In the genomic region with DNA sequence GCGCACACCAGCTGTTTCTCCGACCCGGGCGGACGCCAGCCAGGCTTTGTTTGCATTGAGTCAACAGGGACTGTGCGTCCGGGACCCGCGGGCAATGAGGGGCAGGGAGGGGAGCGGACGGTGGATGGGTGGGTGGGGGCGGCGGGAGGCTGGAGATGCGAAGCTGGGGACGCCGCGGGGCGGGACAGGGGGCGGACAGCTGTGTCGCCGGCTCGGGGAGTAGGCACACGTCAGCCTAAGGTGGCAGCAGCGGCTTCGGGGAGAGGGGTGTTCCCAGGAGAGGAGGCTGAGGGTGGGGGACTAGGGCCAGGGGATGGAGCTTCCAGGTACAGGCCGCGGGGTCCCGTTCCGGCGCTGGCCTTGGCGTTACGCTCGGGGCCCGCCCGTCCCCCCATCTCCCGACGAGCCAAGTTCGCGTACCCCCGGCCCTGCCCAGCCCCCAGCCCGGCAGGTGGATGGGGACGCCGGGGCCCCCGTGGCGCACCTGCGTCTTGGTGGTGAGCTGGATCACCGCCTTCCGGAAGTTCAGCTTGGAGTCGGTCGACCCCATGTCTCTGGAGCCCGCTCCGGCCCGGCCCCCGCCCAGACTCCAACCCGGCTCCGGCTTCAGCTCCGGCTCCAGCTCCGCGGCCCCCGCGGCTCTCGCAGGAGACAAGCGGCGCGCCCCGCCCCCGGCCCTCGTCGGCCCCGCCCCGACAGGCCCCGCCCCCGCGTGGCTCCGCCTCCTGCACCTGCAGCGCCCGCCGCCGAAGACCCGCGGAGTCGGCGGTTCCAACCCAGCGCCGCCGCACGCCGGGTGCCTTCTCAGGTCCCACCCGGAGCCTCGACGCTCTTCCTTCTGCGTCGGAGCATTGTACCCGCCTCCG, we compare ENCODE assay signal across 8 cellular contexts. TPM values are rescaled to one million over a fixed set of nuclear protein-coding genes. Genes with fewer than 3 reads are reported as not detected.
DNase-seq lines count a peak whose midpoint lies in the region; ATAC-seq, FAIRE-seq and TF ChIP-seq lines count a peak whose summit lies in the region.

A gene with protein sequence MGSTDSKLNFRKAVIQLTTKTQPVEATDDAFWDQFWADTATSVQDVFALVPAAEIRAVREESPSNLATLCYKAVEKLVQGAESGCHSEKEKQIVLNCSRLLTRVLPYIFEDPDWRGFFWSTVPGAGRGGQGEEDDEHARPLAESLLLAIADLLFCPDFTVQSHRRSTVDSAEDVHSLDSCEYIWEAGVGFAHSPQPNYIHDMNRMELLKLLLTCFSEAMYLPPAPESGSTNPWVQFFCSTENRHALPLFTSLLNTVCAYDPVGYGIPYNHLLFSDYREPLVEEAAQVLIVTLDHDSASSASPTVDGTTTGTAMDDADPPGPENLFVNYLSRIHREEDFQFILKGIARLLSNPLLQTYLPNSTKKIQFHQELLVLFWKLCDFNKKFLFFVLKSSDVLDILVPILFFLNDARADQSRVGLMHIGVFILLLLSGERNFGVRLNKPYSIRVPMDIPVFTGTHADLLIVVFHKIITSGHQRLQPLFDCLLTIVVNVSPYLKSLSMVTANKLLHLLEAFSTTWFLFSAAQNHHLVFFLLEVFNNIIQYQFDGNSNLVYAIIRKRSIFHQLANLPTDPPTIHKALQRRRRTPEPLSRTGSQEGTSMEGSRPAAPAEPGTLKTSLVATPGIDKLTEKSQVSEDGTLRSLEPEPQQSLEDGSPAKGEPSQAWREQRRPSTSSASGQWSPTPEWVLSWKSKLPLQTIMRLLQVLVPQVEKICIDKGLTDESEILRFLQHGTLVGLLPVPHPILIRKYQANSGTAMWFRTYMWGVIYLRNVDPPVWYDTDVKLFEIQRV (minus strand): TSS at position 653 of the 866 bp plus-strand sequence. CDS start 103 bp downstream, at position 550.

- H4K8ac ChIP-seq in H1 (ENCODE audit: extremely low read depth, insufficient read depth, low read length) = peak within 1 kb of the TSS; percentile 14; the same call in 1 of the 2 replicates

- H3K36me3 Mint-ChIP-seq in activated CD8-positive, alpha-beta memory T cell treated with anti-CD3 and anti-CD28 coated beads, Interleukin-2, amount 10 ng/mL, durations not matched to agents 7 days and 5 days = no peaks in the 10 kb centered on the region

- no peaks in the 10 kb centered on the region for H3K79me1 ChIP-seq in H1 (ENCODE audit: low read depth, low read length)

- no peak within 1 kb of the TSS for H2AK5ac ChIP-seq in H1 (ENCODE audit: low read depth, low read length)

- no peak within 1 kb of the TSS; the same call in 1 of the 2 replicates for H2BK12ac ChIP-seq in H1 (ENCODE audit: low read depth, low read length)

- TF ChIP-seq CTCF in GM10266 (IDR thresholded peaks at IDR 0.05; ENCODE audit: control insufficient read depth, insufficient read depth, low read depth, missing control alignments) (no peak), H1 (IDR thresholded peaks at IDR 0.05; ENCODE audit: control extremely low read depth in 1 of 3, insufficient read depth in 1 of 3, low read depth in 1 of 3, low read length in 3 of 3) (no peak)

- H2BK120ac ChIP-seq in H1 (replicated peaks; ENCODE audit: low read depth, low read length) = no peak within 1 kb of the TSS

- POLR2A ChIA-PET in H1 (lab: Charles Lee; ENCODE audit: partially characterized antibody) = interaction anchor here (0.9 to 6.5 kb wide), 14 partner anchors 8 to 74 kb away, joined by 3 to 48 read pairs (median 3); a partner anchor contains a TSS

- H3K4me1 ChIP-seq in H1 (replicated peaks in 1 of 4; ENCODE audit: control insufficient read depth in 3 of 4, insufficient read depth in 4 of 4, low read length in 3 of 4) = peaks cover 0 to 15% (median 9%) of the 10 kb centered on the region in 4 experiments; a peak in 6 of 7 replicates

- no peaks in the 10 kb centered on the region for H4K20me1 ChIP-seq in H1 (replicated peaks in 1 of 2; ENCODE audit: control insufficient read depth in 1 of 2, insufficient read depth in 2 of 2, low read length in 2 of 2)

- no peak within 1 kb of the TSS for H3K56ac ChIP-seq in H1 (replicated peaks; ENCODE audit: insufficient read length, low read depth, low read length)

- no peaks in the 10 kb centered on the region for H3K9me3 Mint-ChIP-seq in activated CD8-positive, alpha-beta memory T cell treated with anti-CD3 and anti-CD28 coated beads, Interleukin-2, amount 10 ng/mL, durations not matched to agents 7 days and 5 days (ENCODE audit: low read depth)

- DNase-seq in GM10266 (ENCODE audit: extremely low spot score) (peak; percentile 87), NCI-H2227 (lab: John Stamatoyannopoulos, UW; ENCODE audit: unreplicated experiment) (peak; percentile 82), H1 (ENCODE audit: low read depth in 1 of 2, low spot score in 2 of 2) (peak in 1 of 2 experiments; percentile 91), midbrain (lab: John Stamatoyannopoulos, UW) (peak; percentile 79)
- DNase-seq in activated CD8-positive, alpha-beta memory T cell treated with anti-CD3 and anti-CD28 coated beads, Interleukin-2, amount 10 ng/mL, durations not matched to agents 7 days and 5 days = peak; percentile 75
- peak; percentile 69 for DNase-seq in stimulated activated CD8-positive, alpha-beta memory T cell treated with anti-CD3 and anti-CD28 coated beads, Interleukin-15, amount 100 ng/mL, for 1 hour (ENCODE audit: low read depth)

- H3K9me3 ChIP-seq in H1 (ENCODE audit: insufficient read depth in 2 of 2, low read depth in 1 of 2, low read length in 1 of 2) = no peaks in the 10 kb centered on the region

- peak within 1 kb of the TSS; percentile 6 for H4K5ac ChIP-seq in H1 (ENCODE audit: insufficient read length, low read depth, low read length)

- H2AFZ ChIP-seq in H1 (ENCODE audit: low read length) = peak within 1 kb of the TSS; percentile 89; the same call in 1 of the 2 replicates

- H4K91ac ChIP-seq in H1 (replicated peaks; ENCODE audit: insufficient read length, low read length) = no peak within 1 kb of the TSS

- no peaks in the 10 kb centered on the region for H3K36me3 ChIP-seq in H1 (ENCODE audit: control insufficient read depth in 2 of 4, insufficient read depth in 4 of 4, low read length in 3 of 4)

- 5% methylated on average over 21 of the region's 95 CpGs; no CpG with 5 or more reads in 1 of the 2 experiments for WGBS in H1 (ENCODE audit: extremely low coverage in 1 of 2, insufficient coverage in 1 of 2, insufficient read length in 1 of 2, insufficient replicate concordance in 2 of 2, low coverage in 1 of 2, low lambda C conversion rate in 2 of 2, missing lambda C conversion rate in 1 of 2), 2 experiments

- peak within 1 kb of the TSS; percentile 60 for H3K4me3 Mint-ChIP-seq in activated CD8-positive, alpha-beta memory T cell treated with anti-CD3 and anti-CD28 coated beads, Interleukin-2, amount 10 ng/mL, durations not matched to agents 7 days and 5 days

- H3K79me2 ChIP-seq in H1 (ENCODE audit: control insufficient read depth in 1 of 2, insufficient read depth in 2 of 2, low read length in 2 of 2) = no peaks in the 10 kb centered on the region

- H2BK20ac ChIP-seq in H1 (ENCODE audit: low read length) = no peak within 1 kb of the TSS

- peaks cover 17 to 43% (median 37%) of the 10 kb centered on the region in 4 experiments for H3K27me3 ChIP-seq in H1 (replicated peaks in 1 of 4; ENCODE audit: control insufficient read depth in 3 of 4, extremely low read depth in 1 of 4, insufficient read depth in 3 of 4, low read length in 3 of 4)

- H2BK15ac ChIP-seq in H1 (ENCODE audit: low read length) = peak within 1 kb of the TSS; percentile 46

- no peak within 1 kb of the TSS for H3K4ac ChIP-seq in H1 (replicated peaks; ENCODE audit: insufficient read length, low read depth, low read length)

- peaks cover 36% of the 10 kb centered on the region for H3K27me3 Mint-ChIP-seq in activated CD8-positive, alpha-beta memory T cell treated with anti-CD3 and anti-CD28 coated beads, Interleukin-2, amount 10 ng/mL, durations not matched to agents 7 days and 5 days

- CTCF ChIA-PET in activated CD8-positive, alpha-beta memory T cell treated with anti-CD3 and anti-CD28 coated beads, Interleukin-2, amount 10 ng/mL, durations not matched to agents 7 days and 5 days (lab: Charles Lee) = interaction anchor here (0.8 to 8.8 kb wide), 7 partner anchors 10 to 440 kb away, joined by 3 to 80 read pairs (median 5); a partner anchor contains a TSS
- CTCF ChIA-PET in H1 (lab: Charles Lee; ENCODE audit: partially characterized antibody) = interaction anchor here (0.6 to 19.8 kb wide), 11 partner anchors 10 to 200 kb away, joined by 3 to 345 read pairs (median 7); a partner anchor contains a TSS

- H2BK5ac ChIP-seq in H1 (ENCODE audit: low read depth, low read length) = no peak within 1 kb of the TSS

- H3K4me1 Mint-ChIP-seq in activated CD8-positive, alpha-beta memory T cell treated with anti-CD3 and anti-CD28 coated beads, Interleukin-2, amount 10 ng/mL, durations not matched to agents 7 days and 5 days = peaks cover 6% of the 10 kb centered on the region

- no peak for TF ChIP-seq RAD21 in H1 (IDR thresholded peaks at IDR 0.05 in 1 of 2, conservative IDR thresholded peaks at IDR 0.05 in 1 of 2; ENCODE audit: low read depth in 2 of 2, low read length in 2 of 2)

- no peak for TF ChIP-seq POLR2A in H1 (IDR thresholded peaks at IDR 0.05; ENCODE audit: control extremely low read depth in 1 of 2, low read depth in 2 of 2, low read length in 2 of 2)

- peak within 1 kb of the TSS; percentile 84 to 87 for H3K4me2 ChIP-seq in H1 (ENCODE audit: insufficient read depth in 1 of 2, low read depth in 2 of 2, low read length in 2 of 2)

- peaks cover 10% of the 10 kb centered on the region; the same call in 1 of the 2 replicates for H3K23me2 ChIP-seq in H1 (ENCODE audit: low read depth, low read length)

- H3K18ac ChIP-seq in H1 (ENCODE audit: extremely low read depth, low read length) = peak within 1 kb of the TSS; percentile 48

- FAIRE-seq in H1 (lab: Jason Lieb, UNC) = no peak

- no peak within 1 kb of the TSS for H3K23ac ChIP-seq in H1 (ENCODE audit: insufficient read length)

- H3K4me3 ChIP-seq in H1 (ENCODE audit: extremely low read depth in 1 of 4, insufficient read depth in 2 of 4, low read depth in 3 of 4, low read length in 4 of 4) = peak within 1 kb of the TSS; percentile 62 to 92 (median 62)

- peak; percentile 93 for ATAC-seq in activated CD8-positive, alpha-beta memory T cell treated with anti-CD3 and anti-CD28 coated beads, Interleukin-2, amount 10 ng/mL, durations not matched to agents 7 days and 5 days
- ATAC-seq in HG03520 (IDR thresholded peaks at IDR 0.05; ENCODE audit: unreplicated experiment) (no peak), HG02852 (IDR thresholded peaks at IDR 0.05; ENCODE audit: unreplicated experiment) (no peak)

- no peak for TF ChIP-seq EP300 in H1 (IDR thresholded peaks at IDR 0.05; ENCODE audit: borderline replicate concordance in 1 of 2, low read depth in 2 of 2, low read length in 2 of 2)

- no peak within 1 kb of the TSS for H3K27ac Mint-ChIP-seq in activated CD8-positive, alpha-beta memory T cell treated with anti-CD3 and anti-CD28 coated beads, Interleukin-2, amount 10 ng/mL, durations not matched to agents 7 days and 5 days

- H3K9ac ChIP-seq in H1 (replicated peaks in 1 of 4; ENCODE audit: extremely low read depth in 1 of 4, low read depth in 3 of 4, low read length in 3 of 4) = peak within 1 kb of the TSS in 1 of 4 experiments; percentile 43; a peak in 2 of 7 replicates

- H3K27ac ChIP-seq in H1 (ENCODE audit: low read depth, low read length) = no peak within 1 kb of the TSS

- H3K14ac ChIP-seq in H1 (ENCODE audit: insufficient read length) = no peak within 1 kb of the TSS

RNA-seq across cellular contexts. Expression of the gene that starts here (rescaled TPM):
- total RNA-seq in activated CD8-positive, alpha-beta memory T cell treated with anti-CD3 and anti-CD28 coated beads, Interleukin-2, amount 10 ng/mL, durations not matched to agents 7 days and 5 days = not detected
- total RNA-seq in H1 (2021; fragmentation: NEBNext Ultra II Directional; extraction: Animal tissue kit (Norgen Biotek cat#: 25700)) = 13.8 and 15.1 TPM in 2 replicates
- 25.9 and 36.3 TPM in 2 replicates for polyA plus RNA-seq in H1 (2011; rRNA removed)
- 10.1 TPM for polyA plus RNA-seq in H1 (2011; cell fraction: cytosol; rRNA removed)
- polyA plus RNA-seq in H1 (2011; cell fraction: nucleus; rRNA removed) = 51.4 TPM
- 8.8 to 16.5 TPM (median 15.2 TPM) in 4 replicates for polyA plus RNA-seq in H1 (2012, experiment 1 of 2)
- 12.7 TPM for polyA plus RNA-seq in H1 (2012, experiment 2 of 2)
- polyA plus RNA-seq in H1 (2013, experiment 1 of 2) = 10.6 TPM
- 10.6 TPM for polyA plus RNA-seq in H1 (2013, experiment 2 of 2)
- 17.9 and 18.9 TPM in 2 replicates for polyA minus RNA-seq in H1 (2011; rRNA and poly(A)+ RNA removed)
- 8.1 TPM for polyA minus RNA-seq in H1 (2011; cell fraction: cytosol; rRNA and poly(A)+ RNA removed)
- 17.8 TPM for polyA minus RNA-seq in H1 (2011; cell fraction: nucleus; rRNA and poly(A)+ RNA removed)

Comparison
In these comparisons a context has a peak if more than half of its experiments do, and no peak if none do; other contexts are left out.
1. RNA of the gene that starts here (total RNA-seq): 13.8 to 15.1 TPM in H1; not detected in activated CD8-positive, alpha-beta memory T cell treated with anti-CD3 and anti-CD28 coated beads, Interleukin-2, amount 10 ng/mL, durations not matched to agents 7 days and 5 days; every median in the first group is over 10 times any median in the second.
2. Peak in DNase-seq and ATAC-seq in activated CD8-positive, alpha-beta memory T cell treated with anti-CD3 and anti-CD28 coated beads, Interleukin-2, amount 10 ng/mL, durations not matched to agents 7 days and 5 days; RNA of the gene not detected or under 1 TPM.